Comparison of ENCODE assay signal across 25 cellular contexts in the genomic region with DNA sequence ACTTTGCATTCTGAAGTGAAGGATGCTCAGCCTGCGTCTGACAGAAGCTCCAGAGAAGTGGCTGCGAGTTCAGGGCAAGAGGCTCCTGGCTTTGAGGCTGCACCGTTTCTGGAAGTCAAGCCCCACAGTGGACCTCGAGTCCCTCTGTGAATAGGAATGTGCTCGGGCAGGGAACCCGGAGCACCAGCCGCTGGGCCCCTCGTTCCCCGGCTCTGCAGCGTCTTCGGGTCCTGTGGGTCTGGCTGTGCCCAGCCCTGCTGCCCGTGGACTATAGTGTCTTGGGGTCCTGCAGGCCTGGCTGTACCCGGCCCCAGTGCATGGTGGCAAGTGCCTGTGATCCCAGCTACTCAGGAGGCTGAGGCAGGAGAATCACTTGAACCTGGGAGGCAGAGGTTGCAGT. TPM values are rescaled to one million over a fixed set of nuclear protein-coding genes. Genes with fewer than 3 reads are reported as not detected.
A peak's percentile ranks its signal among the peaks of the same experiment; 100 is the strongest.
DNase-seq lines count a peak whose midpoint lies in the region; ATAC-seq and TF ChIP-seq lines count a peak whose summit lies in the region.
"Had no signal": no experiment of that assay in that cellular context is flagged by ENCODE, and none has a peak within 500 bp of the region (broad histone marks: within the 10 kb centered on the region; RNA-seq: fewer than 3 reads in every experiment).

No MANE protein-coding gene starts in this region.

- TF ChIP-seq CTCF in ascending aorta (IDR thresholded peaks at IDR 0.05) (no peak), hepatocyte (IDR thresholded peaks at IDR 0.05; ENCODE audit: poor library complexity) (no peak), vagina (IDR thresholded peaks at IDR 0.05) (no peak)

- H4K20me1 ChIP-seq in hepatocyte (ENCODE audit: insufficient read depth, poor library complexity, severe bottlenecking), result no peaks in the 10 kb centered on the region

- no peak overlapping the region for H3K4me3 Mint-ChIP-seq in natural killer cell treated with Interleukin-12 subunit alpha and Interleukin-12 subunit beta and Interleukin-15 and Interleukin-18, amount 100 ng/mL, for 72 hours
- no peak overlapping the region for H3K4me3 Mint-ChIP-seq in activated T-cell treated with anti-CD3 and anti-CD28 coated beads, Interleukin-2, amount 50 U/mL, for 4 hours
- H3K4me3 Mint-ChIP-seq: CD4-positive, alpha-beta memory T cell had no signal

- H3K79me2 ChIP-seq in hepatocyte, result no peaks in the 10 kb centered on the region

- H3K4me3 ChIP-seq in ascending aorta (no peak overlapping the region), hepatocyte (no peak overlapping the region), rectal smooth muscle tissue (ENCODE audit: low read length) (no peak overlapping the region), vagina (no peak overlapping the region)
- H3K4me3 ChIP-seq: A549, GM23248, PC-9 had no signal

- WGBS in hepatocyte (ENCODE audit: low lambda C conversion rate, missing lambda C conversion rate), result 96% methylated on average over 13 of the region's 13 CpGs

- H3K27me3 Mint-ChIP-seq in natural killer cell treated with Interleukin-12 subunit alpha and Interleukin-12 subunit beta and Interleukin-15 and Interleukin-18, amount 100 ng/mL, for 72 hours, result no peaks in the 10 kb centered on the region
- no peaks in the 10 kb centered on the region for H3K27me3 Mint-ChIP-seq in activated T-cell treated with anti-CD3 and anti-CD28 coated beads, Interleukin-2, amount 50 U/mL, for 4 hours (ENCODE audit: low read depth)
- H3K27me3 Mint-ChIP-seq: CD4-positive, alpha-beta memory T cell had no signal

- H3K27me3 ChIP-seq in ascending aorta (no peaks in the 10 kb centered on the region), hepatocyte (no peaks in the 10 kb centered on the region), rectal smooth muscle tissue (ENCODE audit: control insufficient read depth, insufficient read depth, low read length) (no peaks in the 10 kb centered on the region), vagina (no peaks in the 10 kb centered on the region)

- no peaks in the 10 kb centered on the region for H3K9me2 ChIP-seq in hepatocyte (replicated peaks; ENCODE audit: insufficient read depth)

- no peak overlapping the region for H3K27ac Mint-ChIP-seq in natural killer cell treated with Interleukin-12 subunit alpha and Interleukin-12 subunit beta and Interleukin-15 and Interleukin-18, amount 100 ng/mL, for 72 hours

- H3K27ac ChIP-seq in ascending aorta (peak overlapping the region; percentile 83), hepatocyte (peak overlapping the region; percentile 90), rectal smooth muscle tissue (ENCODE audit: low read depth, low read length) (peak overlapping the region; percentile 92), vagina (peak overlapping the region; percentile 84)
- H3K27ac ChIP-seq: A549, GM23248, PC-9 had no signal

- intact Hi-C loops in ascending aorta (cut with DNase I) (loop anchor here (5.0 to 10.0 kb wide), 3 partner anchors 45 to 258 kb away; a partner anchor contains a TSS), vagina (cut with DNase I) (loop anchor here (5.0 kb wide), 2 partner anchors 255 to 450 kb away; a partner anchor contains a TSS)

- no peak for ATAC-seq in natural killer cell treated with Interleukin-12 subunit alpha and Interleukin-12 subunit beta and Interleukin-15 and Interleukin-18, amount 100 ng/mL, for 72 hours
- no peak for ATAC-seq in activated T-cell treated with anti-CD3 and anti-CD28 coated beads, Interleukin-2, amount 50 U/mL, for 4 hours
- ATAC-seq: A549, HepG2 had no signal

- peaks cover 10% of the 10 kb centered on the region for H3K36me3 Mint-ChIP-seq in natural killer cell treated with Interleukin-12 subunit alpha and Interleukin-12 subunit beta and Interleukin-15 and Interleukin-18, amount 100 ng/mL, for 72 hours
- H3K36me3 Mint-ChIP-seq in activated T-cell treated with anti-CD3 and anti-CD28 coated beads, Interleukin-2, amount 50 U/mL, for 4 hours (ENCODE audit: insufficient read depth), result peaks cover 19% of the 10 kb centered on the region

- no peaks in the 10 kb centered on the region for H3K9me3 ChIP-seq in ascending aorta
- no peaks in the 10 kb centered on the region for H3K9me3 ChIP-seq in hepatocyte (ENCODE audit: low read depth)
- no peaks in the 10 kb centered on the region for H3K9me3 ChIP-seq in vagina
- H3K9me3 ChIP-seq: A549 had no signal

- H3K36me3 ChIP-seq in ascending aorta (peaks cover 4 to 27% of the 10 kb centered on the region in 2 donors), hepatocyte (replicated peaks; ENCODE audit: insufficient read depth, low read depth) (no peaks in the 10 kb centered on the region), rectal smooth muscle tissue (ENCODE audit: control insufficient read depth, insufficient read depth, low read length) (peaks cover 3% of the 10 kb centered on the region), vagina (peaks cover 0 to 26% of the 10 kb centered on the region in 2 donors)

- no peaks in the 10 kb centered on the region for H3K9me3 Mint-ChIP-seq in natural killer cell treated with Interleukin-12 subunit alpha and Interleukin-12 subunit beta and Interleukin-15 and Interleukin-18, amount 100 ng/mL, for 72 hours
- no peaks in the 10 kb centered on the region for H3K9me3 Mint-ChIP-seq in activated T-cell treated with anti-CD3 and anti-CD28 coated beads, Interleukin-2, amount 50 U/mL, for 4 hours
- H3K9me3 Mint-ChIP-seq: CD4-positive, alpha-beta memory T cell had no signal

- no peak for TF ChIP-seq POLR2A in vagina (IDR thresholded peaks at IDR 0.05)

- DNase-seq in ascending aorta (ENCODE audit: low spot score in 2 of 2), result no peak
- DNase-seq in hepatocyte (ENCODE audit: low spot score), result no peak
- no peak for DNase-seq in vagina (ENCODE audit: extremely low spot score in 2 of 2)
- no peak for DNase-seq in NCI-H2029 treated with DMSO at 0.1 percent for 48 hours (lab: John Stamatoyannopoulos, UW)
- DNase-seq in natural killer cell treated with Interleukin-12 subunit alpha and Interleukin-12 subunit beta and Interleukin-15 and Interleukin-18, amount 100 ng/mL, for 72 hours (ENCODE audit: low spot score), result no peak
- DNase-seq in activated T-cell treated with anti-CD3 and anti-CD28 coated beads, Interleukin-2, amount 50 U/mL, for 4 hours, result no peak
- DNase-seq: AML-193; C1 segment of cervical spinal cord; CD4-positive, alpha-beta memory T cell; COR-L47; DMS53; GM23248; H7; Kasumi-1; NCI-H1092 treated with DMSO at 0.1 percent for 48 hours; NCI-H1436; NCI-H187; NCI-H446; NCI-H524 treated with DMSO at 0.1 percent for 48 hours; NCI-H774; PC-9; SHP77 treated with DMSO at 0.1 percent for 48 hours had no signal

- H2AFZ ChIP-seq in hepatocyte, result no peak overlapping the region
- H2AFZ ChIP-seq: GM23248, PC-9 had no signal

- no peak overlapping the region for H3K4me2 ChIP-seq in hepatocyte
- H3K4me2 ChIP-seq: A549, PC-9 had no signal

- H3K4me1 ChIP-seq in ascending aorta, result peaks cover 6 to 20% of the 10 kb centered on the region in 2 donors
- H3K4me1 ChIP-seq in hepatocyte (ENCODE audit: insufficient read depth), result peaks cover 21% of the 10 kb centered on the region
- peaks cover 22% of the 10 kb centered on the region for H3K4me1 ChIP-seq in rectal smooth muscle tissue (ENCODE audit: control insufficient read depth, insufficient read depth, low read length)
- H3K4me1 ChIP-seq in vagina, result peaks cover 30% of the 10 kb centered on the region

- no peak overlapping the region for H3K9ac ChIP-seq in rectal smooth muscle tissue (ENCODE audit: low read length)
- H3K9ac ChIP-seq: GM23248 had no signal

- peaks cover 0 to 2% of the 10 kb centered on the region in 2 donors for H3K4me1 Mint-ChIP-seq in natural killer cell treated with Interleukin-12 subunit alpha and Interleukin-12 subunit beta and Interleukin-15 and Interleukin-18, amount 100 ng/mL, for 72 hours (ENCODE audit: low read depth in 2 of 2)
- no peaks in the 10 kb centered on the region for H3K4me1 Mint-ChIP-seq in activated T-cell treated with anti-CD3 and anti-CD28 coated beads, Interleukin-2, amount 50 U/mL, for 4 hours (ENCODE audit: low read depth)

RNA-seq across cellular contexts. Expression of a gene that starts 45.3 kb away (rescaled TPM):
- total RNA-seq in ascending aorta (13.0 TPM), hepatocyte (16.6 and 23.4 TPM in 2 replicates), vagina (31.4 TPM)
- 27.4 and 28.7 TPM in 2 replicates for polyA plus RNA-seq in hepatocyte
- 10 to 100 TPM in 1 of 2 donors, 1 to 10 TPM in 1; 9.8 to 31.9 TPM for total RNA-seq in natural killer cell treated with Interleukin-12 subunit alpha and Interleukin-12 subunit beta and Interleukin-15 and Interleukin-18, amount 100 ng/mL, for 72 hours
- 10 to 100 TPM; 38.8 to 58.6 (median 49.9) TPM for total RNA-seq in activated T-cell treated with anti-CD3 and anti-CD28 coated beads, Interleukin-2, amount 50 U/mL, for 4 hours

RNA-seq across cellular contexts. Expression of a gene that starts 45.9 kb away (rescaled TPM):
- total RNA-seq in ascending aorta (20.5 TPM), hepatocyte (14.2 and 23.5 TPM in 2 replicates), vagina (29.7 TPM)
- polyA plus RNA-seq in hepatocyte, result 18.7 and 19.0 TPM in 2 replicates
- total RNA-seq in natural killer cell treated with Interleukin-12 subunit alpha and Interleukin-12 subunit beta and Interleukin-15 and Interleukin-18, amount 100 ng/mL, for 72 hours, result 10 to 100 TPM; 19.5 to 53.4 TPM
- 10 to 100 TPM; 52.3 to 69.3 (median 52.3) TPM for total RNA-seq in activated T-cell treated with anti-CD3 and anti-CD28 coated beads, Interleukin-2, amount 50 U/mL, for 4 hours

RNA-seq across cellular contexts. Expression of a gene that starts 59.9 kb away (rescaled TPM):
- total RNA-seq in ascending aorta (186 TPM), hepatocyte (101 and 109 TPM in 2 replicates), vagina (170 TPM)
- 72.3 and 75.0 TPM in 2 replicates for polyA plus RNA-seq in hepatocyte
- total RNA-seq in natural killer cell treated with Interleukin-12 subunit alpha and Interleukin-12 subunit beta and Interleukin-15 and Interleukin-18, amount 100 ng/mL, for 72 hours, result 10 to 100 TPM; 34.3 to 50.4 TPM
- 10 to 100 TPM; 61.5 to 69.1 (median 63.0) TPM for total RNA-seq in activated T-cell treated with anti-CD3 and anti-CD28 coated beads, Interleukin-2, amount 50 U/mL, for 4 hours
